Comparison of ENCODE assay signal across 21 cellular contexts in the genomic region with DNA sequence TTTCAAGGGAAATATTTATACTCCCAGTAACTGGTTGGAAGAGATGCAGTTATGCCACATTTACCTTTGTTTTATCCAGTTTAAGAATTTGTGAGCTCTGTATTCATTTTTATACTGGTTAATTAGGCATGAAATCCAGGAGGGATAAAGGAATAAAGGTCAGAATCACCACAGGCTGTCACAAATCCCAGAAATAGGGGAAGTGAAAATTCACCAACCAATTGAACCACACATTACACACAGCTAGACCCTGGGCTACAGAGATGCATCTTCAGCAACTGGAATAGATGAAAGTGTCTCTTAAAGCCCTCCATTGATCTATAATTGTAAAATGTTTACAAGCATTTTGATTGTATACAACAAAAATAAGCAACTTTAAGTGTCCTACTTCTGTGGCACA. TPM values are rescaled to one million over a fixed set of nuclear protein-coding genes. Genes with fewer than 3 reads are reported as not detected.
DNase-seq lines count a peak whose midpoint lies in the region; ATAC-seq, FAIRE-seq and TF ChIP-seq lines count a peak whose summit lies in the region.
"Had no signal": no experiment of that assay in that cellular context is flagged by ENCODE, and none has a peak within 500 bp of the region (broad histone marks: within the 10 kb centered on the region; RNA-seq: fewer than 3 reads in every experiment).

No MANE protein-coding gene starts in this region.

- POLR2A ChIA-PET in A673 (lab: Charles Lee; ENCODE audit: low non-redundant PET), result no interaction called here

- H3K36me3 ChIP-seq in upper lobe of right lung (no peaks in the 10 kb centered on the region), MG63 (no peaks in the 10 kb centered on the region), kidney (ENCODE audit: control insufficient read depth in 1 of 2, insufficient read depth in 2 of 2, low read length in 2 of 2) (no peaks in the 10 kb centered on the region), A673 (ENCODE audit: insufficient read depth, low read length, poor library complexity, severe bottlenecking) (no peaks in the 10 kb centered on the region)
- H3K36me3 ChIP-seq: BLaER1 treated with 17β-estradiol and CSF1 and Interleukin-3, amounts not matched to agents 10 nM and 100 nM; SJCRH30 had no signal

- H3K9me3 ChIP-seq in upper lobe of right lung (no peaks in the 10 kb centered on the region), MG63 (no peaks in the 10 kb centered on the region), kidney (ENCODE audit: control insufficient read depth in 1 of 2, low read length in 2 of 2) (no peaks in the 10 kb centered on the region), A673 (ENCODE audit: low read depth, low read length, poor library complexity, severe bottlenecking) (no peaks in the 10 kb centered on the region)
- H3K9me3 ChIP-seq: BLaER1 treated with 17β-estradiol and CSF1 and Interleukin-3, amounts not matched to agents 10 nM and 100 nM; SJCRH30 had no signal

- no peak overlapping the region for H3K9ac ChIP-seq in kidney (ENCODE audit: low read length in 2 of 2)
- H3K9ac ChIP-seq: BLaER1 treated with 17β-estradiol and CSF1 and Interleukin-3, amounts not matched to agents 10 nM and 100 nM had no signal

- TF ChIP-seq CTCF in upper lobe of right lung (IDR thresholded peaks at IDR 0.05) (no peak), kidney (IDR thresholded peaks at IDR 0.05; ENCODE audit: borderline replicate concordance, extremely low read depth, insufficient read depth) (no peak), A673 (conservative IDR thresholded peaks at IDR 0.05; ENCODE audit: low read depth, low read length) (no peak)

- DNase-seq in NOMO-1 treated with DMSO at 0.1 percent for 48 hours (lab: John Stamatoyannopoulos, UW; ENCODE audit: unreplicated experiment) (peak; percentile 59), NOMO-1 treated with dmso at 0.1 percent for 144 hours (lab: John Stamatoyannopoulos, UW; ENCODE audit: unreplicated experiment) (no peak), RPMI8226 (peak; percentile 17), upper lobe of right lung (no peak), MG63 (no peak), kidney (no peak), A673 (ENCODE audit: low spot score) (no peak)
- DNase-seq: 8988T, DMS 273 treated with DMSO at 0.1 percent for 48 hours, GF-D8, NCI-H1048, NCI-H146, NCI-H2081 treated with DMSO at 0.1 percent for 48 hours, NCI-H510A, NCI-H82, SJCRH30, T-helper 2 cell had no signal

- no peaks in the 10 kb centered on the region for H3K27me3 ChIP-seq in upper lobe of right lung
- H3K27me3 ChIP-seq in MG63, result no peaks in the 10 kb centered on the region
- H3K27me3 ChIP-seq in A673 (replicated peaks; ENCODE audit: insufficient read depth, low read depth, low read length, poor library complexity), result no peaks in the 10 kb centered on the region
- H3K27me3 ChIP-seq: BLaER1 treated with 17β-estradiol and CSF1 and Interleukin-3, amounts not matched to agents 10 nM and 100 nM; SJCRH30 had no signal

- no peaks in the 10 kb centered on the region for H3K4me1 ChIP-seq in upper lobe of right lung
- no peaks in the 10 kb centered on the region for H3K4me1 ChIP-seq in kidney (ENCODE audit: control insufficient read depth in 1 of 2, insufficient read depth in 1 of 2, low read depth in 1 of 2, low read length in 2 of 2)
- no peaks in the 10 kb centered on the region for H3K4me1 ChIP-seq in A673 (ENCODE audit: insufficient read depth, low read length, poor library complexity, severe bottlenecking)
- H3K4me1 ChIP-seq: SJCRH30 had no signal

- H3K4me3 ChIP-seq in upper lobe of right lung (no peak overlapping the region), MG63 (no peak overlapping the region), kidney (ENCODE audit: low read length in 2 of 2) (no peak overlapping the region), A673 (ENCODE audit: low read depth, low read length, poor library complexity, severe bottlenecking) (no peak overlapping the region)
- H3K4me3 ChIP-seq: BLaER1 treated with 17β-estradiol and CSF1 and Interleukin-3, amounts not matched to agents 10 nM and 100 nM; GM23338; SJCRH30 had no signal

- intact Hi-C loops in upper lobe of right lung (cut with DNase I), result no loop called here
- intact Hi-C loops in kidney (cut with DNase I), result no loop called here
- intact Hi-C loops in A673 (cut with micrococcal nuclease; ENCODE audit: unreplicated experiment), result no loop called here

- no TSS peak for BruUV-seq in A673 (replicated peaks; lab: Mats Ljungman, UMichigan)

- ATAC-seq in HG03432 (IDR thresholded peaks at IDR 0.05; ENCODE audit: unreplicated experiment) (peak; percentile 38), upper lobe of right lung (peak; percentile 52)
- ATAC-seq: GM23338, HCT116 had no signal

- CTCF ChIA-PET in A673 (lab: Charles Lee), result no interaction called here

- H3K27ac ChIP-seq in upper lobe of right lung (no peak overlapping the region), kidney (ENCODE audit: low read depth in 2 of 2, low read length in 2 of 2) (no peak overlapping the region), A673 (ENCODE audit: low read depth, low read length, poor library complexity, severe bottlenecking) (no peak overlapping the region)
- H3K27ac ChIP-seq: BLaER1 treated with 17β-estradiol and CSF1 and Interleukin-3, amounts not matched to agents 10 nM and 100 nM; SJCRH30 had no signal

- no peak for FAIRE-seq in kidney (lab: Jason Lieb, UNC)

RNA-seq across cellular contexts. Expression of a gene that starts 18.5 kb away (rescaled TPM):
- total RNA-seq in upper lobe of right lung (7.1 TPM), kidney (9.5 TPM), A673 (2021) (0.30 and 0.63 TPM in 2 replicates)
- total RNA-seq in MG63 (2014; rRNA removed; shearing (Covaris generic); ENCODE audit: low replicate concordance), result 3.5 and 11.9 TPM in 2 replicates
- polyA plus RNA-seq in kidney (ENCODE audit: insufficient read depth, low read depth, low replicate concordance), result 35.3 TPM

RNA-seq across cellular contexts. Expression of a gene that starts 19.4 kb away (rescaled TPM):
- total RNA-seq in upper lobe of right lung, result 53.2 TPM
- total RNA-seq in MG63 (2014; rRNA removed; shearing (Covaris generic); ENCODE audit: low replicate concordance), result 94.1 and 171 TPM in 2 replicates
- 55.1 TPM for total RNA-seq in kidney
- polyA plus RNA-seq in kidney (ENCODE audit: insufficient read depth, low read depth, low replicate concordance), result 50.0 TPM
- 43.9 and 47.0 TPM in 2 replicates for total RNA-seq in A673 (2021)

Comparison
In these comparisons a context has a peak if more than half of its experiments do, and no peak if none do; other contexts are left out.
1. DNase-seq: peak in NOMO-1 treated with DMSO at 0.1 percent for 48 hours (single experiment) and RPMI8226 (single experiment); none in NOMO-1 treated with dmso at 0.1 percent for 144 hours (single experiment), upper lobe of right lung (single experiment), MG63 (single experiment), kidney (single experiment) and A673 (single experiment).